Comparison of ENCODE assay signal across 1 cellular context in the genomic region with DNA sequence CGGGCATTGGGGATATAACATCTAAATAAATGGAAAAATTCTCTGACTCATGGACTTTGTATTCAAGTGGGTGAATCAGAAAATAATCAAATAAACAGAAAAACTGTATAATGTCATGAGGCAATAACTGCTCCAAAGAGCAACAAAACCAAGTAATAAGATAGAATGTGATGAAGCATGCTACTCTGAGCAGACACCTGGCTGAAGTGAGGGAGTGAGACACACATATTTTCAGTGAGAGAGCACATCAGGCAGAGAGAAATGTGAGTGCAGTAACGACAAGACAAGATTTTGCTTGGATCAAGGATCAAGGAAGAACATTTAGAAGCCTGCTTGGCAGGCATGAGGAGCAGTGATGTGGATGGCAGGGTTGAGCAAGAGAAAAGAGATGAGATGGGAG.
TF ChIP-seq lines count a peak whose summit lies in the region.

No MANE protein-coding gene starts in this region.

TF ChIP-seq in WTC11, 78 proteins besides CTCF, POLR2A, EP300 and RAD21 (continued from another document):
- TF ChIP-seq, protein P1, sequence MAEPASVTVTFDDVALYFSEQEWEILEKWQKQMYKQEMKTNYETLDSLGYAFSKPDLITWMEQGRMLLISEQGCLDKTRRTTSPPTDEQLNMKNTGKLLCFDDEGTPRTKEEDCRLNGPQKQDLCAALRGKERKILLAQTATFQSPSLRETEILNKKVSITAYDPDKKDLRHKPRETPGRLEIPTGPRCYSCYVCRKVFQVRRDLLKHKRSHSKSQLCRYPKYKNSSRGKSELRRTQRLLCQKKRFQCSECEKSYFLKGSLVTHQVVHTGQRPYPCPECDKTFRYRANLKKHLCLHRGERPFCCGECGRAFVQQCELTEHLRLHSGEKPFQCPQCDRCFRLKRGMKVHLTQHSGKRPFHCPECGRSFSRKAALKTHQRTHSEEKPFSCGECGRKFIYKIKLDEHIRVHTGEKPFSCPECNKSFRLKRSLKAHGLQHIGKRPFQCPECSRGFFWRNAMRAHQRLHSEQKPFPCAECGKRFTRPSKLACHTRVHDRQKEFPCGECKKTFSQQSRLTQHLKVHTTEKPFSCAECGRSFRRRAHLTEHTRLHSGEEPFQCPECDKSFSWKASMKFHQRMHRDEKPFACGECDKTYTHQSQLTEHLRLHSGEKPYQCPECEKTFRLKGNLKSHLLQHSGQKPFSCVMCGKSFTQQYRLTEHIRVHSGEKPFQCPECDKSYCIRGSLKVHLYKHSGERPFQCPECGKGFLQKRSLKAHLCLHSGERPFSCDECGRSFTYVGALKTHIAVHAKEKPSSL (CRISPR knock-in tag; conservative IDR thresholded peaks at IDR 0.05), result no peak
- TF ChIP-seq CBFB (CRISPR knock-in tag; IDR thresholded peaks at IDR 0.05; ENCODE audit: low read depth) (no peak), NFYB (CRISPR knock-in tag; conservative IDR thresholded peaks at IDR 0.05; ENCODE audit: low read depth) (no peak), TP53 (CRISPR knock-in tag; IDR thresholded peaks at IDR 0.05) (no peak), ZNF671 (CRISPR knock-in tag; IDR thresholded peaks at IDR 0.05) (no peak), AR (CRISPR knock-in tag; IDR thresholded peaks at IDR 0.05) (no peak), FOXK1 (CRISPR knock-in tag; IDR thresholded peaks at IDR 0.05) (no peak), NFE2L1 (CRISPR knock-in tag; IDR thresholded peaks at IDR 0.05) (no peak), SOX15 (CRISPR knock-in tag; IDR thresholded peaks at IDR 0.05) (no peak), IRF2 (CRISPR knock-in tag; IDR thresholded peaks at IDR 0.05; ENCODE audit: borderline replicate concordance, low read depth) (no peak), RELA (CRISPR knock-in tag; IDR thresholded peaks at IDR 0.05; ENCODE audit: borderline replicate concordance) (no peak), ZBTB21 (CRISPR knock-in tag; IDR thresholded peaks at IDR 0.05; ENCODE audit: borderline replicate concordance) (no peak), ZNF423 (CRISPR knock-in tag; IDR thresholded peaks at IDR 0.05) (no peak), ZNF317 (CRISPR knock-in tag; IDR thresholded peaks at IDR 0.05; ENCODE audit: borderline replicate concordance, low read depth) (no peak), ERG (CRISPR knock-in tag; IDR thresholded peaks at IDR 0.05) (no peak)
- TF ChIP-seq, protein P2, sequence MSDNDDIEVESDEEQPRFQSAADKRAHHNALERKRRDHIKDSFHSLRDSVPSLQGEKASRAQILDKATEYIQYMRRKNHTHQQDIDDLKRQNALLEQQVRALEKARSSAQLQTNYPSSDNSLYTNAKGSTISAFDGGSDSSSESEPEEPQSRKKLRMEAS (CRISPR knock-in tag; IDR thresholded peaks at IDR 0.05), result no peak
